26 cellular contexts compared by ENCODE assay signal in the genomic region with DNA sequence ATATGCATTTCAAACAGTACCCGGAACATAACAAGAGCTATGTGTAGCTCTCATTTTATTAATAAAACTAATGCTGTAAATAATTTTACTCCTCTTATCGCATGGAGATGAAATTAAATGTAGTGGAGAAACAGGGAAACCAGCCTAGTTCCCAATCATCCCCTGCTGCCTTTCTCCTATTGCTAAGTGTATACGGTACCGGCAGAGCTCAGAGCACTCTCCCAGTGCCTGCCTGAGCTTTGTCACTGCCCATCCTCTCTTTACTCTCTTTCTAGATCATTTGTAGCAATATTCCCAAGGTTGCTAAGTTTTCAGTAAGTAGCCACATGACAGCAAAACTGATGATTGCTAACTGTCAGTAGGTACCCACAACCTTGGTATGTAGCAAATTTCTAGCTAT.
DNase-seq lines count a peak whose midpoint lies in the region; ATAC-seq, FAIRE-seq and TF ChIP-seq lines count a peak whose summit lies in the region.
"Had no signal": no experiment of that assay in that cellular context is flagged by ENCODE, and none has a peak within 500 bp of the region (broad histone marks: within the 10 kb centered on the region; RNA-seq: fewer than 3 reads in every experiment).

No MANE protein-coding gene starts in this region.

- H3K23ac ChIP-seq in neuronal stem cell (ENCODE audit: low read depth, low read length, poor library complexity), result no peak overlapping the region

- CTCF ChIA-PET in endothelial cell of umbilical vein (lab: Charles Lee), result no interaction called here

- H2AFZ ChIP-seq in GM23338 (no peak overlapping the region), endothelial cell of umbilical vein (ENCODE audit: low read depth, low read length) (peak overlapping the region; percentile 20), neuronal stem cell (ENCODE audit: low read length) (peak overlapping the region; percentile 1)

- TF ChIP-seq CTCF in GM23338 (conservative IDR thresholded peaks at IDR 0.05; ENCODE audit: low read depth in 2 of 2) (no peak), endothelial cell of umbilical vein (IDR thresholded peaks at IDR 0.05; ENCODE audit: extremely low read depth in 1 of 2, insufficient read depth in 1 of 2, low read depth in 1 of 2, low read length in 2 of 2) (no peak), mucosa of descending colon (IDR thresholded peaks at IDR 0.05) (no peak)

- H3K14ac ChIP-seq in neuronal stem cell (ENCODE audit: low read length), result no peak overlapping the region

- no peak overlapping the region for H3K27ac Mint-ChIP-seq in GM23338
- H3K27ac Mint-ChIP-seq: CD4-positive, alpha-beta T cell; CD8-positive, alpha-beta memory T cell had no signal

- no peak overlapping the region for H4K91ac ChIP-seq in neuronal stem cell (ENCODE audit: low read depth, low read length, poor library complexity)

- H3K9ac ChIP-seq in endothelial cell of umbilical vein (replicated peaks; ENCODE audit: extremely low read depth, insufficient read depth, low read length) (no peak overlapping the region), neuronal stem cell (ENCODE audit: low read depth, low read length, poor library complexity) (no peak overlapping the region)
- H3K9ac ChIP-seq: BLaER1 treated with 17β-estradiol and CSF1 and Interleukin-3, amounts not matched to agents 10 nM and 100 nM had no signal

- H2BK120ac ChIP-seq in neuronal stem cell (ENCODE audit: low read depth, low read length), result no peak overlapping the region

- H4K8ac ChIP-seq in neuronal stem cell (ENCODE audit: low read depth, low read length), result no peak overlapping the region

- no peaks in the 10 kb centered on the region for H3K79me2 ChIP-seq in GM23338 (replicated peaks; ENCODE audit: insufficient read depth)
- no peaks in the 10 kb centered on the region for H3K79me2 ChIP-seq in endothelial cell of umbilical vein (ENCODE audit: control insufficient read depth, insufficient read depth, low read length)

- intact Hi-C loops in endothelial cell of umbilical vein (cut with micrococcal nuclease) (loop anchor here (5.0 kb wide), 1 partner anchor 103 kb away; no protein-coding TSS in a partner anchor), mucosa of descending colon (cut with DNase I, micrococcal nuclease) (no loop called here)

- H3K27me3 ChIP-seq in GM23338 (ENCODE audit: insufficient read depth) (no peaks in the 10 kb centered on the region), endothelial cell of umbilical vein (ENCODE audit: control insufficient read depth in 2 of 2, insufficient read depth in 2 of 2, low read length in 2 of 2) (no peaks in the 10 kb centered on the region), neuronal stem cell (ENCODE audit: control insufficient read depth in 3 of 3, insufficient read depth in 3 of 3, low read depth in 1 of 3, low read length in 3 of 3) (no peaks in the 10 kb centered on the region)
- H3K27me3 ChIP-seq: BE2C; BLaER1 treated with 17β-estradiol and CSF1 and Interleukin-3, amounts not matched to agents 10 nM and 100 nM had no signal

- H3K27ac ChIP-seq in GM23338 (ENCODE audit: low read depth), result no peak overlapping the region
- H3K27ac ChIP-seq in endothelial cell of umbilical vein (ENCODE audit: insufficient read depth, low read depth, low read length), result no peak overlapping the region
- H3K27ac ChIP-seq in neuronal stem cell (replicated peaks; ENCODE audit: low read length), result no peak overlapping the region
- H3K27ac ChIP-seq: A549; BLaER1 treated with 17β-estradiol and CSF1 and Interleukin-3, amounts not matched to agents 10 nM and 100 nM had no signal

- H3K9me3 Mint-ChIP-seq in GM23338, result no peaks in the 10 kb centered on the region
- H3K9me3 Mint-ChIP-seq: CD4-positive, alpha-beta T cell had no signal

- no peak overlapping the region for H3K4me2 ChIP-seq in GM23338
- no peak overlapping the region for H3K4me2 ChIP-seq in endothelial cell of umbilical vein (ENCODE audit: insufficient read depth, low read length)
- no peak overlapping the region for H3K4me2 ChIP-seq in neuronal stem cell (ENCODE audit: insufficient read depth, low read length, poor library complexity, severe bottlenecking)
- H3K4me2 ChIP-seq: A549; BLaER1 treated with 17β-estradiol and CSF1 and Interleukin-3, amounts not matched to agents 10 nM and 100 nM had no signal

- no peaks in the 10 kb centered on the region for H3K36me3 Mint-ChIP-seq in GM23338 (ENCODE audit: low read depth)
- H3K36me3 Mint-ChIP-seq: CD14-positive monocyte; CD8-positive, alpha-beta memory T cell had no signal

- H3K36me3 ChIP-seq in GM23338 (ENCODE audit: insufficient read depth) (no peaks in the 10 kb centered on the region), endothelial cell of umbilical vein (ENCODE audit: control insufficient read depth in 2 of 2, extremely low read depth in 1 of 2, insufficient read depth in 2 of 2, low read length in 2 of 2) (no peaks in the 10 kb centered on the region), neuronal stem cell (replicated peaks in 1 of 2; ENCODE audit: control insufficient read depth in 2 of 2, insufficient read depth in 2 of 2, low read length in 2 of 2) (no peaks in the 10 kb centered on the region), mucosa of descending colon (ENCODE audit: low read depth) (no peaks in the 10 kb centered on the region)
- H3K36me3 ChIP-seq: BE2C; BLaER1 treated with 17β-estradiol and CSF1 and Interleukin-3, amounts not matched to agents 10 nM and 100 nM had no signal

- dilution Hi-C loops in endothelial cell of umbilical vein (cut with MboI; ENCODE audit: extremely low pct_ligation_motif_present, low sequenced_read_pairs), result no loop called here

- DNase-seq in GM23338 (ENCODE audit: low spot score) (peak; percentile 11), NCI-H69 (lab: John Stamatoyannopoulos, UW) (peak; percentile 2), endothelial cell of umbilical vein (ENCODE audit: low read depth, low spot score) (no peak), neuronal stem cell (ENCODE audit: low spot score) (no peak), mucosa of descending colon (no peak)
- DNase-seq in activated CD4-positive, alpha-beta T cell treated with anti-CD3 and anti-CD28 coated beads for 1 hour, result no peak
- DNase-seq: 8988T; ACHN; AML-193; BE2C; Calu3; CD4-positive, alpha-beta T cell; CD8-positive, alpha-beta memory T cell; COR-L47; DMS53; DMS79 treated with DMSO at 0.1 percent for 48 hours; GF-D8; H7; HCEC 1CT had no signal

- no peak overlapping the region for H2BK15ac ChIP-seq in neuronal stem cell (ENCODE audit: low read length)

- H2BK5ac ChIP-seq in neuronal stem cell (ENCODE audit: low read length), result no peak overlapping the region

- H3F3A ChIP-seq in GM23338 (replicated peaks; ENCODE audit: low read depth), result no peaks in the 10 kb centered on the region

- TF ChIP-seq POLR2A in endothelial cell of umbilical vein (IDR thresholded peaks at IDR 0.05; ENCODE audit: low read depth, low read length), result no peak

- POLR2A ChIA-PET in endothelial cell of umbilical vein (lab: Charles Lee), result no interaction called here

- no peak overlapping the region for H3K18ac ChIP-seq in neuronal stem cell (ENCODE audit: low read length)

- no peak overlapping the region for H2BK12ac ChIP-seq in neuronal stem cell (ENCODE audit: low read length)

- H3K9me1 ChIP-seq in endothelial cell of umbilical vein (replicated peaks; ENCODE audit: control insufficient read depth, extremely low read depth, insufficient read depth, low read length), result no peaks in the 10 kb centered on the region

- no peaks in the 10 kb centered on the region for H3K9me2 ChIP-seq in GM23338 (ENCODE audit: insufficient read depth)

- H3K4me3 Mint-ChIP-seq in GM23338, result no peak overlapping the region
- H3K4me3 Mint-ChIP-seq: CD14-positive monocyte; CD4-positive, alpha-beta T cell; CD8-positive, alpha-beta memory T cell had no signal

- H3K4me1 ChIP-seq in GM23338 (ENCODE audit: insufficient read depth) (no peaks in the 10 kb centered on the region), endothelial cell of umbilical vein (ENCODE audit: control insufficient read depth, extremely low read depth, insufficient read depth, low read length) (no peaks in the 10 kb centered on the region), neuronal stem cell (ENCODE audit: control insufficient read depth in 2 of 2, insufficient read depth in 1 of 2, low read depth in 1 of 2, low read length in 2 of 2) (no peaks in the 10 kb centered on the region), mucosa of descending colon (ENCODE audit: low read depth) (no peaks in the 10 kb centered on the region)
- H3K4me1 ChIP-seq: A549; BE2C; BLaER1 treated with 17β-estradiol and CSF1 and Interleukin-3, amounts not matched to agents 10 nM and 100 nM had no signal

- peaks cover 2% of the 10 kb centered on the region for H3K27me3 Mint-ChIP-seq in GM23338 (ENCODE audit: insufficient read depth, low read depth, poor library complexity)
- H3K27me3 Mint-ChIP-seq: CD4-positive, alpha-beta T cell; CD8-positive, alpha-beta memory T cell had no signal

- no peak overlapping the region for H3K4me3 ChIP-seq in GM23338
- no peak overlapping the region for H3K4me3 ChIP-seq in endothelial cell of umbilical vein (replicated peaks in 1 of 3; ENCODE audit: insufficient read depth in 1 of 3, low read depth in 1 of 3, low read length in 3 of 3)
- H3K4me3 ChIP-seq in neuronal stem cell (ENCODE audit: low read length in 2 of 2), result no peak overlapping the region
- no peak overlapping the region for H3K4me3 ChIP-seq in mucosa of descending colon
- H3K4me3 ChIP-seq: A549; BLaER1 treated with 17β-estradiol and CSF1 and Interleukin-3, amounts not matched to agents 10 nM and 100 nM had no signal

- no peak for FAIRE-seq in endothelial cell of umbilical vein (lab: Jason Lieb, UNC)
- FAIRE-seq: A549, GM12891, GM18507, H1 had no signal

- ATAC-seq in GM23338 (peak; percentile 68), mucosa of descending colon (no peak), GM21360 (IDR thresholded peaks at IDR 0.05; ENCODE audit: unreplicated experiment) (no peak)
- ATAC-seq: A549 had no signal

- no peak overlapping the region for H3K4ac ChIP-seq in neuronal stem cell (ENCODE audit: low read length)

- H3K9me3 ChIP-seq in endothelial cell of umbilical vein (replicated peaks; ENCODE audit: control insufficient read depth, insufficient read depth, low read length) (no peaks in the 10 kb centered on the region), neuronal stem cell (replicated peaks in 1 of 2; ENCODE audit: control insufficient read depth in 2 of 2, insufficient read depth in 1 of 2, low read depth in 1 of 2, low read length in 2 of 2) (no peaks in the 10 kb centered on the region), mucosa of descending colon (no peaks in the 10 kb centered on the region)
- H3K9me3 ChIP-seq: A549; BE2C; BLaER1 treated with 17β-estradiol and CSF1 and Interleukin-3, amounts not matched to agents 10 nM and 100 nM had no signal

- no peaks in the 10 kb centered on the region; the same call in 2 of the 3 replicates for H3K4me1 Mint-ChIP-seq in GM23338
- H3K4me1 Mint-ChIP-seq: CD14-positive monocyte; CD8-positive, alpha-beta memory T cell had no signal

- H4K20me1 ChIP-seq in GM23338 (replicated peaks; ENCODE audit: insufficient read depth), result no peaks in the 10 kb centered on the region
- no peaks in the 10 kb centered on the region for H4K20me1 ChIP-seq in endothelial cell of umbilical vein (replicated peaks; ENCODE audit: control insufficient read depth, extremely low read depth, insufficient read depth, low read length)
- H4K20me1 ChIP-seq: BLaER1 treated with 17β-estradiol and CSF1 and Interleukin-3, amounts not matched to agents 10 nM and 100 nM had no signal

- H3K79me1 ChIP-seq in neuronal stem cell (ENCODE audit: low read depth, low read length), result no peaks in the 10 kb centered on the region

- no peak overlapping the region for H2AK5ac ChIP-seq in neuronal stem cell (ENCODE audit: low read depth, low read length)

- no CpG with 5 or more reads among the region's 4 CpGs for WGBS in neuronal stem cell (ENCODE audit: extremely low coverage in 2 of 2, insufficient read length in 2 of 2, insufficient replicate concordance in 1 of 2), 2 donors

- BruUV-seq in endothelial cell of umbilical vein (replicated peaks; lab: Mats Ljungman, UMichigan), result no TSS peak

Comparison
In these comparisons a context has a peak if more than half of its experiments do, and no peak if none do; other contexts are left out.
1. DNase-seq: peak in GM23338 (single experiment) and NCI-H69 (single experiment); none in endothelial cell of umbilical vein (single experiment), neuronal stem cell (single experiment), mucosa of descending colon (0 of 3) and activated CD4-positive, alpha-beta T cell treated with anti-CD3 and anti-CD28 coated beads for 1 hour (single experiment).